Comparison of ENCODE assay signal across 1 cellular context in genomic region chr2:174965551-174965950, GRCh38.
TF ChIP-seq lines count a peak whose summit lies in the region.

No MANE protein-coding gene starts in this region.

TF ChIP-seq in HEK293, 187 proteins besides CTCF, POLR2A, EP300 and RAD21 (continued from another document):
- TF ChIP-seq ZNF362 (tag by site-specific recombination; IDR thresholded peaks at IDR 0.05): no peak
TF ChIP-seq in HEK293: peak in this region for 2.
